Comparison of ENCODE assay signal across 16 cellular contexts in genomic region chr20:17867546-17867945, GRCh38.
"Had no signal": no experiment of that assay in that cellular context is flagged by ENCODE, and none has a peak within 500 bp of the region (broad histone marks: within the 10 kb centered on the region; RNA-seq: fewer than 3 reads in every experiment).

No MANE protein-coding gene starts in this region.

- H3K9me3 ChIP-seq: neutrophil, suprapubic skin had no signal

- H3K27me3 ChIP-seq: brain microvascular endothelial cell, neutrophil, suprapubic skin had no signal

- H3K36me3 ChIP-seq: brain microvascular endothelial cell, neutrophil, suprapubic skin had no signal

- H3K27ac ChIP-seq: brain microvascular endothelial cell, neutrophil, suprapubic skin had no signal

- DNase-seq: activated CD4-positive, alpha-beta T cell treated with anti-CD3 and anti-CD28 coated beads, Interleukin-2, amount 10 ng/mL, durations not matched to agents 24 days and 14 days; activated CD4-positive, CD25-positive, alpha-beta regulatory T cell; activated CD8-positive, alpha-beta memory T cell treated with anti-CD3 and anti-CD28 coated beads, Interleukin-2, amount 50 U/mL, for 4 hours; activated CD8-positive, alpha-beta T cell treated with anti-CD3 and anti-CD28 coated beads, Interleukin-2, amount 10 ng/mL, durations not matched to agents 7 days and 5 days; activated naive CD4-positive, alpha-beta T cell; activated naive CD8-positive, alpha-beta T cell treated with anti-CD3 and anti-CD28 coated beads, Interleukin-2, amount 10 ng/mL, durations not matched to agents 7 days and 5 days; activated T-cell treated with anti-CD3 and anti-CD28 coated beads, Interleukin-2, amount 50 U/mL, for 72 hours; anterior cingulate cortex; brain microvascular endothelial cell; posterior cingulate gyrus; SW 1271 had no signal

- H3K4me3 ChIP-seq: coronary artery, lung, suprapubic skin had no signal

- ATAC-seq: activated CD8-positive, alpha-beta T cell treated with anti-CD3 and anti-CD28 coated beads, Interleukin-2, amount 10 ng/mL, durations not matched to agents 7 days and 5 days; activated T-cell treated with anti-CD3 and anti-CD28 coated beads, Interleukin-2, amount 50 U/mL, for 72 hours; esophagus mucosa had no signal
